8 cellular contexts compared by ENCODE assay signal in the genomic region with DNA sequence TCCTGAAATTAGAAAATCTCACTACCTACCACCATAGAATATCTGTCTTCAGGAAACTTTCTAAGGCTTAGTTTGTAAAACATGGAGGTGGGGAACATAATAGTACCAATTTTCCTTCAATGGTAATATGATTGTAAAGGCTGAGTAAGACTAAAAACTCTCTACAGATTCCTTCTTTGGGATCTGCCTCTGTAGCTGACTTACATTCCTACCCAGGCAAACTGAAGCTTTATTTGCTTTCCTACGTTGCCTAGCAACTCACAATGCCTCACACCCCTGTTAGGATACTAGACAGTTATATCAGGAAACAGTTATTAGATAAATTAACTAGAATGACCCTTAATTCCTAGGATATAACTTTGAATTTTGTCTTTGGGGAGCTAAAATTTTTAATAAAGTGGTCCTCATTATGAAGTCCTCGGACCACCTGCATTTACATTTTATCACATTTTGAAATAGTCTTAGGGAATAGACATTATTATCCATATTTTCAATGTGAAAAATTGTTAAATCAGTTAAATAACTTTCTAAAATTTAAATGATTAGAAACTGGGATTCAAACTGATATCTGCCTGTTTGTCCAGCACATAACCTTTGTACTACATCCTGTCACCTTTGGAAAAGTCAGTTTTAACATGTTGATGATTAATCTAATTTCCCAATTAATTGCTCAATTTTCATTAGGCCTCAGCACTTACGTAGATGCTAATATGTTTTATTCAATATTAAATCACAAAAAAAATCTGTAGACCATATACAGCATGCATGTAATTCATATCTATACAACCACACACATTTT.
DNase-seq lines count a peak whose midpoint lies in the region; ATAC-seq and TF ChIP-seq lines count a peak whose summit lies in the region.

No MANE protein-coding gene starts in this region.

- H2BK12ac ChIP-seq in neuronal stem cell (ENCODE audit: low read length), result no peak overlapping the region

- H3K79me1 ChIP-seq in neuronal stem cell (ENCODE audit: low read depth, low read length), result no peaks in the 10 kb centered on the region

- H2BK15ac ChIP-seq in neuronal stem cell (ENCODE audit: low read length), result no peak overlapping the region

- no peak overlapping the region for H2AK5ac ChIP-seq in neuronal stem cell (ENCODE audit: low read depth, low read length)

- H3K9me2 ChIP-seq in GM23248 (ENCODE audit: insufficient read depth), result no peaks in the 10 kb centered on the region

- H2AFZ ChIP-seq in GM23248 (no peak overlapping the region), neuronal stem cell (ENCODE audit: low read length) (no peak overlapping the region)

- no peak overlapping the region for H3K9ac ChIP-seq in GM23248
- H3K9ac ChIP-seq in neuronal stem cell (ENCODE audit: low read depth, low read length, poor library complexity), result no peak overlapping the region

- 16 to 21% methylated on average over 3 of the region's 3 CpGs for WGBS in GM23248 (ENCODE audit: low coverage in 1 of 2, low lambda C conversion rate in 2 of 2, missing lambda C conversion rate in 2 of 2), 2 experiments
- WGBS in neuronal stem cell (ENCODE audit: extremely low coverage in 2 of 2, insufficient read length in 2 of 2, insufficient replicate concordance in 1 of 2), 2 donors, result no CpG with 5 or more reads among the region's 3 CpGs
- 63% methylated on average over 3 of the region's 3 CpGs for whole genome bisulfite sequencing in suprapubic skin

- no peak for TF ChIP-seq POLR2A in suprapubic skin (IDR thresholded peaks at IDR 0.05)

- H3K27me3 ChIP-seq in GM23248 (replicated peaks; ENCODE audit: insufficient read depth), result no peaks in the 10 kb centered on the region
- no peaks in the 10 kb centered on the region for H3K27me3 ChIP-seq in neuronal stem cell (ENCODE audit: control insufficient read depth in 3 of 3, insufficient read depth in 3 of 3, low read depth in 1 of 3, low read length in 3 of 3)
- H3K27me3 ChIP-seq in suprapubic skin, result no peaks in the 10 kb centered on the region

- H4K8ac ChIP-seq in neuronal stem cell (ENCODE audit: low read depth, low read length), result no peak overlapping the region

- no peaks in the 10 kb centered on the region for H3K9me3 ChIP-seq in GM23248 (ENCODE audit: low read depth)
- no peaks in the 10 kb centered on the region for H3K9me3 ChIP-seq in neuronal stem cell (replicated peaks in 1 of 2; ENCODE audit: control insufficient read depth in 2 of 2, insufficient read depth in 1 of 2, low read depth in 1 of 2, low read length in 2 of 2)
- H3K9me3 ChIP-seq in suprapubic skin, result no peaks in the 10 kb centered on the region

- no peak overlapping the region for H2BK5ac ChIP-seq in neuronal stem cell (ENCODE audit: low read length)

- H3K23ac ChIP-seq in neuronal stem cell (ENCODE audit: low read depth, low read length, poor library complexity), result no peak overlapping the region

- in situ Hi-C loops in GM23248 (cut with MboI), result no loop called here

- H3K4me2 ChIP-seq in GM23248 (ENCODE audit: unreplicated experiment) (no peak overlapping the region), neuronal stem cell (ENCODE audit: insufficient read depth, low read length, poor library complexity, severe bottlenecking) (no peak overlapping the region)

- H3K4me1 ChIP-seq in GM23248 (ENCODE audit: insufficient read depth) (no peaks in the 10 kb centered on the region), neuronal stem cell (ENCODE audit: control insufficient read depth in 2 of 2, insufficient read depth in 1 of 2, low read depth in 1 of 2, low read length in 2 of 2) (peaks cover 4 to 7% of the 10 kb centered on the region in 2 donors), suprapubic skin (no peaks in the 10 kb centered on the region)

- no peaks in the 10 kb centered on the region for H3K79me2 ChIP-seq in GM23248 (ENCODE audit: insufficient read depth)

- no peak overlapping the region for H2BK120ac ChIP-seq in neuronal stem cell (ENCODE audit: low read depth, low read length)

- DNase-seq in GM23248 (peak; percentile 51), NCI-H345 treated with DMSO at 0.1 percent for 48 hours (lab: John Stamatoyannopoulos, UW; ENCODE audit: unreplicated experiment) (peak; percentile 45), fibroblast of villous mesenchyme (ENCODE audit: low read depth) (peak; percentile 12), neuronal stem cell (ENCODE audit: low spot score) (peak; percentile 67), suprapubic skin (ENCODE audit: low spot score in 2 of 2) (no peak), mesenteric fat pad (ENCODE audit: low spot score) (no peak)

- no peaks in the 10 kb centered on the region for H4K20me1 ChIP-seq in GM23248 (ENCODE audit: insufficient read depth)

- no peak for ATAC-seq in HG02588 (IDR thresholded peaks at IDR 0.05; ENCODE audit: unreplicated experiment)
- no peak for ATAC-seq in GM21526 (IDR thresholded peaks at IDR 0.05; ENCODE audit: low FRiP score, unreplicated experiment)

- no peak overlapping the region for H3K4ac ChIP-seq in neuronal stem cell (ENCODE audit: low read length)

- no peak overlapping the region for H3K27ac ChIP-seq in GM23248
- H3K27ac ChIP-seq in neuronal stem cell (replicated peaks; ENCODE audit: low read length), result no peak overlapping the region
- no peak overlapping the region for H3K27ac ChIP-seq in suprapubic skin

- no peak overlapping the region for H3K4me3 ChIP-seq in GM23248
- no peak overlapping the region for H3K4me3 ChIP-seq in fibroblast of villous mesenchyme (ENCODE audit: low read depth, low read length)
- no peak overlapping the region for H3K4me3 ChIP-seq in neuronal stem cell (ENCODE audit: low read length in 2 of 2)
- H3K4me3 ChIP-seq in suprapubic skin, result no peak overlapping the region

- no peak overlapping the region for H3K18ac ChIP-seq in neuronal stem cell (ENCODE audit: low read length)

- H3K36me3 ChIP-seq in GM23248 (ENCODE audit: low read depth), result no peaks in the 10 kb centered on the region
- H3K36me3 ChIP-seq in neuronal stem cell (replicated peaks in 1 of 2; ENCODE audit: control insufficient read depth in 2 of 2, insufficient read depth in 2 of 2, low read length in 2 of 2), result no peaks in the 10 kb centered on the region
- H3K36me3 ChIP-seq in suprapubic skin, result no peaks in the 10 kb centered on the region

- no peak overlapping the region for H4K91ac ChIP-seq in neuronal stem cell (ENCODE audit: low read depth, low read length, poor library complexity)

- no peak for TF ChIP-seq EP300 in suprapubic skin (IDR thresholded peaks at IDR 0.05)

- no peaks in the 10 kb centered on the region for H3F3A ChIP-seq in GM23248 (ENCODE audit: insufficient read depth)

- no peak overlapping the region for H3K14ac ChIP-seq in neuronal stem cell (ENCODE audit: low read length)

- TF ChIP-seq CTCF in fibroblast of villous mesenchyme (IDR thresholded peaks at IDR 0.05; ENCODE audit: insufficient read depth, low read depth, low read length), result no peak
- TF ChIP-seq CTCF in suprapubic skin (IDR thresholded peaks at IDR 0.05), result no peak

Comparison
In these comparisons a context has a peak if more than half of its experiments do, and no peak if none do; other contexts are left out.
1. DNase-seq: peak in GM23248 (single experiment), NCI-H345 treated with DMSO at 0.1 percent for 48 hours (single experiment), fibroblast of villous mesenchyme (single experiment) and neuronal stem cell (single experiment); none in suprapubic skin (0 of 2) and mesenteric fat pad (single experiment).